In genomic region chr15:73143763-73144155, GRCh38 we compare ENCODE assay signal across 15 cellular contexts.
"Had no signal": no experiment of that assay in that cellular context is flagged by ENCODE, and none has a peak within 500 bp of the region (broad histone marks: within the 10 kb centered on the region; RNA-seq: fewer than 3 reads in every experiment).

No MANE protein-coding gene starts in this region.

- DNase-seq: activated CD4-positive, CD25-positive, alpha-beta regulatory T cell treated with anti-CD3 and anti-CD28 coated beads, Interleukin-2, amount 50 U/mL, for 72 hours; activated gamma-delta T cell treated with Interleukin-2 at 50 U/mL for 16 hours; amygdala; central memory CD4-positive, alpha-beta T cell; colonic mucosa; esophagus squamous epithelium; hypothalamus; left ventricle myocardium inferior; mucosa of descending colon; naive thymus-derived CD4-positive, alpha-beta T cell; retina; SHP77 treated with DMSO at 0.1 percent for 48 hours; stimulated activated CD4-positive, alpha-beta T cell treated with anti-CD3 and anti-CD28 coated beads, Interleukin-12 subunit alpha, Interleukin-12 subunit beta, amount 100 ng/mL, for 4 hours; transverse colon had no signal

- H3K9me3 Mint-ChIP-seq: brain had no signal

- H3K27ac Mint-ChIP-seq: brain had no signal

- H3K27me3 Mint-ChIP-seq: naive thymus-derived CD4-positive, alpha-beta T cell had no signal

- H3K4me3 Mint-ChIP-seq: brain had no signal
